Comparison of ENCODE assay signal across 8 cellular contexts in the genomic region with DNA sequence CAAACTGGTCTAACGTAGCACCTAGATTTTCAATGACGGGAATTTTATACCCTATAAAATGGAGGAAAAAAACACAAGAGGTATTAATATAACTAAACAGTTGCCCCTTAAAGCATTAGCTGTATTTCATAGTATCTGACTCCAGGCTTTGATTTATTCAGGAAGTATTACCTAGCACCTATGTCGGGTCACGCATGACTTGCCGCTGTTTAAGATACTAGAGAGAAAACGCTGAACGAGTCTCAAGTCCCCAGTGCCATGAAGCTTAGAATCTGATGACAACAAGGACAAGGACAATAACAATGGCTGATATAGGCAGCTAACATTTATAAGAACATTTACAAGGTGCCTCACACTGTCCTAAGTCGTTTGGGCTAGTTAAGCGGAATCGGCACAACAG. TPM values are rescaled to one million over a fixed set of nuclear protein-coding genes. Genes with fewer than 3 reads are reported as not detected.
DNase-seq lines count a peak whose midpoint lies in the region; ATAC-seq and TF ChIP-seq lines count a peak whose summit lies in the region.

No MANE protein-coding gene starts in this region.

- peak overlapping the region; percentile 98 to 99; a peak in 3 of 4 replicates for H3K4me3 ChIP-seq in DND-41 (ENCODE audit: low read depth in 1 of 2, low read length in 2 of 2)
- H3K4me3 ChIP-seq in neural progenitor cell: peak overlapping the region; percentile 94

- no peaks in the 10 kb centered on the region for H3K27me3 ChIP-seq in DND-41 (ENCODE audit: insufficient read depth, low read length, poor library complexity)
- H3K27me3 ChIP-seq in neural progenitor cell: no peaks in the 10 kb centered on the region

- H3K36me3 Mint-ChIP-seq in neural progenitor cell: peaks cover 8% of the 10 kb centered on the region

- H3K36me3 ChIP-seq in DND-41 (ENCODE audit: insufficient read depth, low read length) (peaks cover 50% of the 10 kb centered on the region), neural progenitor cell (no peaks in the 10 kb centered on the region)

- H3K9me3 Mint-ChIP-seq in neural progenitor cell: no peaks in the 10 kb centered on the region

- H3K9ac ChIP-seq in DND-41 (ENCODE audit: low read depth, low read length): peak overlapping the region; percentile 81
- peak overlapping the region; percentile 87 for H3K9ac ChIP-seq in neural progenitor cell

- no peaks in the 10 kb centered on the region for H3K27me3 Mint-ChIP-seq in neural progenitor cell (ENCODE audit: insufficient read depth, low read depth)

- H3K9me3 ChIP-seq in DND-41 (ENCODE audit: insufficient read depth, low read length, severe bottlenecking): no peaks in the 10 kb centered on the region
- H3K9me3 ChIP-seq in neural progenitor cell (ENCODE audit: low read depth): no peaks in the 10 kb centered on the region

- H3K4me2 ChIP-seq in DND-41 (ENCODE audit: insufficient read depth, low read length) (peak overlapping the region; percentile 92), neural progenitor cell (peak overlapping the region; percentile 83)

- H3K27ac ChIP-seq in DND-41 (ENCODE audit: low read length) (peak overlapping the region; percentile 82), neural progenitor cell (no peak overlapping the region)

- H4K20me1 ChIP-seq in DND-41 (ENCODE audit: insufficient read depth, low read length): peaks cover 57% of the 10 kb centered on the region
- peaks cover 53% of the 10 kb centered on the region for H4K20me1 ChIP-seq in neural progenitor cell (ENCODE audit: low read depth)

- peaks cover 22% of the 10 kb centered on the region for H3K4me1 Mint-ChIP-seq in neural progenitor cell

- TF ChIP-seq CTCF in DND-41 (IDR thresholded peaks at IDR 0.05; ENCODE audit: borderline replicate concordance, extremely low read depth, low read length, poor library complexity, severe bottlenecking) (no peak), neural progenitor cell (IDR thresholded peaks at IDR 0.05) (no peak)

- H3K27ac Mint-ChIP-seq in neural progenitor cell: no peak overlapping the region

- H3K79me2 ChIP-seq in DND-41 (ENCODE audit: insufficient read depth, low read length) (peaks cover 85% of the 10 kb centered on the region), neural progenitor cell (ENCODE audit: low read depth) (peaks cover 77% of the 10 kb centered on the region)

- H3F3A ChIP-seq in neural progenitor cell (ENCODE audit: low read depth): peaks cover 10% of the 10 kb centered on the region

- H2AFZ ChIP-seq in DND-41 (ENCODE audit: low read depth, low read length) (no peak overlapping the region), neural progenitor cell (replicated peaks) (no peak overlapping the region)

- no peak for ATAC-seq in DND-41 (ENCODE audit: insufficient read depth, low read depth)
- ATAC-seq in GM19023 (IDR thresholded peaks at IDR 0.05; ENCODE audit: unreplicated experiment): no peak

- H3K4me3 Mint-ChIP-seq in neural progenitor cell: peak overlapping the region; percentile 100

- DNase-seq in DND-41 (no peak), NAMALWA (ENCODE audit: low spot score) (peak; percentile 45), dermis blood vessel endothelial cell (peak; percentile 17), neural progenitor cell (ENCODE audit: low spot score) (no peak), GM19240 (ENCODE audit: insufficient read length, low spot score) (no peak), anterior cingulate cortex (lab: John Stamatoyannopoulos, UW) (no peak)
- DNase-seq in activated effector memory CD4-positive, alpha-beta T cell treated with Interleukin-2 at 50 U/mL for 16 hours: no peak

- peaks cover 44% of the 10 kb centered on the region for H3K4me1 ChIP-seq in DND-41 (ENCODE audit: insufficient read depth, low read length)
- H3K4me1 ChIP-seq in neural progenitor cell: peaks cover 7% of the 10 kb centered on the region

RNA-seq across cellular contexts. Expression of gene SNRPA1, which starts 1.9 kb away (rescaled TPM):
- total RNA-seq in dermis blood vessel endothelial cell (13.3 and 22.9 TPM in 2 replicates), neural progenitor cell (ENCODE audit: low replicate concordance) (64.6 and 98.0 TPM in 2 replicates)

RNA-seq across cellular contexts. Expression of gene SELENOS, which starts 15.8 kb away (rescaled TPM):
- total RNA-seq in dermis blood vessel endothelial cell (56.2 and 82.7 TPM in 2 replicates), neural progenitor cell (ENCODE audit: low replicate concordance) (26.0 and 39.1 TPM in 2 replicates)

RNA-seq across cellular contexts. Expression of gene CHSY1, which starts 41.3 kb away (rescaled TPM):
- 47.7 and 49.0 TPM in 2 replicates for total RNA-seq in dermis blood vessel endothelial cell
- 23.3 TPM in 2 replicates for total RNA-seq in neural progenitor cell (ENCODE audit: low replicate concordance)

Comparison
In these comparisons a context has a peak if more than half of its experiments do, and no peak if none do; other contexts are left out.
1. DNase-seq: peak in NAMALWA (single experiment) and dermis blood vessel endothelial cell (single experiment); none in DND-41 (single experiment), neural progenitor cell (single experiment), activated effector memory CD4-positive, alpha-beta T cell treated with Interleukin-2 at 50 U/mL for 16 hours (single experiment), GM19240 (single experiment) and anterior cingulate cortex (0 of 58).